In the genomic region with DNA sequence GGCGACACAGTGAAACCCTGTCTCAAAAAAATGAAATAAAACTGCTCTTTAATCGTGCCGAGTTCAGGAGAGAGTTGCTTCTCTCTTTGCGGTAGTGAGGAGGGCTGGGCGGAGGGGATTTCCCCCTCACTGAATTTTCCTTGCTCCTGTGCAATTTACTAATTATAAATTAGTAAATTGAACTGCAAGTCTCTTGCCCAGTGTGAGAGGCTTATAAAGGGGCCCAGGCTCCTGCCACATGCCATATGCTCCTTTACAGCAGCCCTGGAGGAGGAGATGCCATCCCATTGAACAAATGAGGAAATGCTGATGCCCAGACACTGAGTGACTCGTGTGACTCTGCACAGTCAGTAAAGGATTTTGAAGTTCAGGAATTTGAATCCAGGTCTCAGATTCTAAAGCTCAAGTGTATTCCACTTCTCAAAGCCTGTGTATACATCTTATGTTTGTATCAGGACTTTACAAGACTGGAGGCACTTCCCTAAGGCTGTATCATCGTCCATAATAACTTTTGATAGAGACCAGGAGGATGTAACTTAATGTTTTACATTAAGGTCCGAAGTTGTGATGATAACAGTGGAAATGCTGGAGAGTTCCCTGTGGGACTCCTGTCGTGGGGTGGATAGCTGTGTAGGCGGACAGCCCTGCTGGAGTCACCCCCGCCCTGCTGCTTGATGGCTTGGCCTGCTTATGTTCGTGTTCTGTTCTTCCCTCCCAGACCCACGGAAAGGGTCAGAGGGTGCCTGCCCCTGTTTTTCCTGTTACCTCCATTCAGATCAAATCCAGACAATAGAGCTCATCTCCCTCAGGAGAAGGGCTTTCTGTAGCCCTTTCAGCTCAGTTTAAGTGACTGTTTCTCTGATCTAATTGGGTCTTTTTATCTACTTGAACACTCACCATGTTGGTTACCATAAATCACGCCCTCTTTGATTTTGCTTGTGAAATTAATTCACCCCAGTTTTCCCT, we compare ENCODE assay signal across 14 cellular contexts. TPM values are rescaled to one million over a fixed set of nuclear protein-coding genes. Genes with fewer than 3 reads are reported as not detected.
DNase-seq lines count a peak whose midpoint lies in the region; ATAC-seq and TF ChIP-seq lines count a peak whose summit lies in the region.
"Had no signal": no experiment of that assay in that cellular context is flagged by ENCODE, and none has a peak within 500 bp of the region (broad histone marks: within the 10 kb centered on the region; RNA-seq: fewer than 3 reads in every experiment).

No MANE protein-coding gene starts in this region.

- no peak overlapping the region for H3K23ac ChIP-seq in neuronal stem cell (ENCODE audit: low read depth, low read length, poor library complexity)

- H2BK15ac ChIP-seq in neuronal stem cell (ENCODE audit: low read length) = no peak overlapping the region

- no peak for ATAC-seq in HG03520 (IDR thresholded peaks at IDR 0.05; ENCODE audit: unreplicated experiment)
- ATAC-seq: activated CD8-positive, alpha-beta T cell treated with anti-CD3 and anti-CD28 coated beads, Interleukin-2, amount 10 ng/mL, durations not matched to agents 7 days and 5 days; foreskin keratinocyte had no signal

- peaks cover 0 to 6% (median 0%) of the 10 kb centered on the region in 3 experiments for H3K27me3 ChIP-seq in neuronal stem cell (ENCODE audit: control insufficient read depth in 3 of 3, insufficient read depth in 3 of 3, low read depth in 1 of 3, low read length in 3 of 3)
- H3K27me3 ChIP-seq: adrenal gland, MG63, upper lobe of left lung had no signal

- H3K18ac ChIP-seq in neuronal stem cell (ENCODE audit: low read length) = no peak overlapping the region

- H3K9me3 ChIP-seq in neuronal stem cell (replicated peaks in 1 of 2; ENCODE audit: control insufficient read depth in 2 of 2, insufficient read depth in 1 of 2, low read depth in 1 of 2, low read length in 2 of 2) (no peaks in the 10 kb centered on the region), OCI-LY7 (ENCODE audit: low read length) (no peaks in the 10 kb centered on the region)
- H3K9me3 ChIP-seq: adrenal gland, MG63, upper lobe of left lung had no signal

- H3K14ac ChIP-seq in neuronal stem cell (ENCODE audit: low read length) = no peak overlapping the region

- no peaks in the 10 kb centered on the region for H4K20me1 ChIP-seq in OCI-LY7 (ENCODE audit: insufficient read depth, low read length)

- H2AK5ac ChIP-seq in neuronal stem cell (ENCODE audit: low read depth, low read length) = no peak overlapping the region

- H3K4me1 ChIP-seq in neuronal stem cell (ENCODE audit: control insufficient read depth in 2 of 2, insufficient read depth in 1 of 2, low read depth in 1 of 2, low read length in 2 of 2) = peaks cover 22 to 27% of the 10 kb centered on the region in 2 donors
- H3K4me1 ChIP-seq in OCI-LY7 (ENCODE audit: insufficient read depth, low read length, poor library complexity, severe bottlenecking) = no peaks in the 10 kb centered on the region
- H3K4me1 ChIP-seq: adrenal gland had no signal

- no peaks in the 10 kb centered on the region for H3K36me3 Mint-ChIP-seq in T-helper 1 cell treated with Interleukin-12 subunit alpha and Interleukin-12 subunit beta and Interleukin-4 antibody, amounts not matched to agents 30 μg/mL and 1 μg/mL, for 36 hours (ENCODE audit: low read depth)
- H3K36me3 Mint-ChIP-seq in activated T-helper 2 cell treated with anti-CD3 and anti-CD28 coated beads, Interferon-gamma antibody, Interleukin-2, Interleukin-4, amounts not matched to agents 10 μg/mL and 5 μg/mL and 100 μg/mL, durations not matched to agents 14 hours and 24 hours and 36 hours (ENCODE audit: low read depth) = no peaks in the 10 kb centered on the region

- H3K27me3 Mint-ChIP-seq in T-helper 1 cell treated with Interleukin-12 subunit alpha and Interleukin-12 subunit beta and Interleukin-4 antibody, amounts not matched to agents 30 μg/mL and 1 μg/mL, for 36 hours (ENCODE audit: low read depth) = peaks cover 9% of the 10 kb centered on the region
- H3K27me3 Mint-ChIP-seq in activated T-helper 2 cell treated with anti-CD3 and anti-CD28 coated beads, Interferon-gamma antibody, Interleukin-2, Interleukin-4, amounts not matched to agents 10 μg/mL and 5 μg/mL and 100 μg/mL, durations not matched to agents 14 hours and 24 hours and 36 hours (ENCODE audit: low read depth) = peaks cover 10% of the 10 kb centered on the region

- no peak for TF ChIP-seq CTCF in OCI-LY7 (conservative IDR thresholded peaks at IDR 0.05; ENCODE audit: low read length)

- no peaks in the 10 kb centered on the region for H3K9me2 ChIP-seq in OCI-LY7 (ENCODE audit: insufficient read depth, low read length)

- H4K8ac ChIP-seq in neuronal stem cell (ENCODE audit: low read depth, low read length) = no peak overlapping the region

- no peak overlapping the region for H3K27ac Mint-ChIP-seq in T-helper 1 cell treated with Interleukin-12 subunit alpha and Interleukin-12 subunit beta and Interleukin-4 antibody, amounts not matched to agents 30 μg/mL and 1 μg/mL, for 36 hours
- H3K27ac Mint-ChIP-seq in activated T-helper 2 cell treated with anti-CD3 and anti-CD28 coated beads, Interferon-gamma antibody, Interleukin-2, Interleukin-4, amounts not matched to agents 10 μg/mL and 5 μg/mL and 100 μg/mL, durations not matched to agents 14 hours and 24 hours and 36 hours = peak overlapping the region; percentile 52
- H3K27ac Mint-ChIP-seq: activated CD8-positive, alpha-beta T cell treated with anti-CD3 and anti-CD28 coated beads, Interleukin-2, amount 10 ng/mL, durations not matched to agents 7 days and 5 days had no signal

- H3K4me3 Mint-ChIP-seq in T-helper 1 cell treated with Interleukin-12 subunit alpha and Interleukin-12 subunit beta and Interleukin-4 antibody, amounts not matched to agents 30 μg/mL and 1 μg/mL, for 36 hours = peak overlapping the region; percentile 36
- no peak overlapping the region for H3K4me3 Mint-ChIP-seq in activated T-helper 2 cell treated with anti-CD3 and anti-CD28 coated beads, Interferon-gamma antibody, Interleukin-2, Interleukin-4, amounts not matched to agents 10 μg/mL and 5 μg/mL and 100 μg/mL, durations not matched to agents 14 hours and 24 hours and 36 hours (ENCODE audit: low read depth)
- H3K4me3 Mint-ChIP-seq: activated CD8-positive, alpha-beta T cell treated with anti-CD3 and anti-CD28 coated beads, Interleukin-2, amount 10 ng/mL, durations not matched to agents 7 days and 5 days had no signal

- H3K36me3 ChIP-seq in neuronal stem cell (replicated peaks in 1 of 2; ENCODE audit: control insufficient read depth in 2 of 2, insufficient read depth in 2 of 2, low read length in 2 of 2) (no peaks in the 10 kb centered on the region), OCI-LY7 (ENCODE audit: insufficient read depth, low read length) (no peaks in the 10 kb centered on the region)
- H3K36me3 ChIP-seq: adrenal gland, MG63, upper lobe of left lung had no signal

- no TSS peak for BruUV-seq in OCI-LY7 (replicated peaks; lab: Mats Ljungman, UMichigan)

- H3K4me2 ChIP-seq in neuronal stem cell (ENCODE audit: insufficient read depth, low read length, poor library complexity, severe bottlenecking) (peak overlapping the region; percentile 42), OCI-LY7 (ENCODE audit: low read length) (no peak overlapping the region)

- POLR2A ChIA-PET in OCI-LY7 (lab: Charles Lee) = interaction anchor here (1.1 kb wide), 1 partner anchor 11 kb away, joined by 4 read pairs; no protein-coding TSS in a partner anchor

- no peak overlapping the region for H3K4me3 ChIP-seq in neuronal stem cell (ENCODE audit: low read length in 2 of 2)
- H3K4me3 ChIP-seq in OCI-LY7 (ENCODE audit: low read depth, low read length, poor library complexity, severe bottlenecking) = no peak overlapping the region
- H3K4me3 ChIP-seq: adrenal gland, MG63, skin epidermis, upper lobe of left lung had no signal

- WGBS in neuronal stem cell (ENCODE audit: extremely low coverage in 2 of 2, insufficient read length in 2 of 2, insufficient replicate concordance in 1 of 2), 2 donors = no CpG with 5 or more reads among the region's 14 CpGs

- no peaks in the 10 kb centered on the region for H3K79me1 ChIP-seq in neuronal stem cell (ENCODE audit: low read depth, low read length)

- H2AFZ ChIP-seq in neuronal stem cell (ENCODE audit: low read length) (no peak overlapping the region), OCI-LY7 (ENCODE audit: low read length) (no peak overlapping the region)

- H3K9me3 Mint-ChIP-seq in T-helper 1 cell treated with Interleukin-12 subunit alpha and Interleukin-12 subunit beta and Interleukin-4 antibody, amounts not matched to agents 30 μg/mL and 1 μg/mL, for 36 hours = no peaks in the 10 kb centered on the region
- no peaks in the 10 kb centered on the region for H3K9me3 Mint-ChIP-seq in activated T-helper 2 cell treated with anti-CD3 and anti-CD28 coated beads, Interferon-gamma antibody, Interleukin-2, Interleukin-4, amounts not matched to agents 10 μg/mL and 5 μg/mL and 100 μg/mL, durations not matched to agents 14 hours and 24 hours and 36 hours

- H3K27ac ChIP-seq in neuronal stem cell (replicated peaks; ENCODE audit: low read length) (no peak overlapping the region), OCI-LY7 (ENCODE audit: low read depth, low read length, poor library complexity, severe bottlenecking) (no peak overlapping the region)
- H3K27ac ChIP-seq: adrenal gland, foreskin keratinocyte, skin epidermis, upper lobe of left lung had no signal

- CTCF ChIA-PET in OCI-LY7 (lab: Charles Lee; ENCODE audit: unreplicated experiment) = no interaction called here

- no peak overlapping the region for H2BK120ac ChIP-seq in neuronal stem cell (ENCODE audit: low read depth, low read length)

- no peaks in the 10 kb centered on the region for H3K79me2 ChIP-seq in OCI-LY7 (ENCODE audit: insufficient read depth, low read depth, low read length)

- no peak overlapping the region for H3K4ac ChIP-seq in neuronal stem cell (ENCODE audit: low read length)

- H4K91ac ChIP-seq in neuronal stem cell (ENCODE audit: low read depth, low read length, poor library complexity) = no peak overlapping the region

- intact Hi-C loops in activated T-helper 2 cell treated with anti-CD3 and anti-CD28 coated beads, Interferon-gamma antibody, Interleukin-2, Interleukin-4, amounts not matched to agents 10 μg/mL and 5 μg/mL and 100 μg/mL, durations not matched to agents 14 hours and 24 hours and 36 hours (cut with micrococcal nuclease) = loop anchor here (1.0 to 2.0 kb wide), 2 partner anchors 13 to 41 kb away; no protein-coding TSS in a partner anchor
- intact Hi-C loops in OCI-LY7 (cut with micrococcal nuclease; ENCODE audit: unreplicated experiment) = no loop called here

- DNase-seq in T-helper 1 cell (no peak), NCI-H1694 (lab: John Stamatoyannopoulos, UW) (peak; percentile 26), neuronal stem cell (ENCODE audit: low spot score) (no peak), OCI-LY7 (ENCODE audit: low spot score) (no peak)
- DNase-seq in activated T-helper 2 cell treated with anti-CD3 and anti-CD28 coated beads, Interferon-gamma antibody, Interleukin-2, Interleukin-4, amounts not matched to agents 10 μg/mL and 5 μg/mL and 100 μg/mL, durations not matched to agents 14 hours and 24 hours and 36 hours (ENCODE audit: low spot score) = no peak
- no peak for DNase-seq in activated effector memory CD4-positive, alpha-beta T cell treated with Interleukin-2 at 50 U/mL for 16 hours
- DNase-seq: activated CD8-positive, alpha-beta T cell treated with anti-CD3 and anti-CD28 coated beads, Interleukin-2, amount 10 ng/mL, durations not matched to agents 7 days and 5 days; adrenal gland; foreskin keratinocyte; MG63 had no signal

- H3K4me1 Mint-ChIP-seq in T-helper 1 cell treated with Interleukin-12 subunit alpha and Interleukin-12 subunit beta and Interleukin-4 antibody, amounts not matched to agents 30 μg/mL and 1 μg/mL, for 36 hours (ENCODE audit: low read depth) = peaks cover 14% of the 10 kb centered on the region
- peaks cover 8% of the 10 kb centered on the region for H3K4me1 Mint-ChIP-seq in activated T-helper 2 cell treated with anti-CD3 and anti-CD28 coated beads, Interferon-gamma antibody, Interleukin-2, Interleukin-4, amounts not matched to agents 10 μg/mL and 5 μg/mL and 100 μg/mL, durations not matched to agents 14 hours and 24 hours and 36 hours (ENCODE audit: low read depth)

- no peak overlapping the region for H3K9ac ChIP-seq in neuronal stem cell (ENCODE audit: low read depth, low read length, poor library complexity)

- no peak overlapping the region for H2BK12ac ChIP-seq in neuronal stem cell (ENCODE audit: low read length)

- H2BK5ac ChIP-seq in neuronal stem cell (ENCODE audit: low read length) = no peak overlapping the region

RNA-seq across cellular contexts. Expression of a gene that starts 13.9 kb away (rescaled TPM):
- total RNA-seq in activated T-helper 2 cell treated with anti-CD3 and anti-CD28 coated beads, Interferon-gamma antibody, Interleukin-2, Interleukin-4, amounts not matched to agents 10 μg/mL and 5 μg/mL and 100 μg/mL, durations not matched to agents 14 hours and 24 hours and 36 hours = 2.3 and 2.8 TPM in 2 replicates
- 11.8 TPM for polyA plus RNA-seq in neuronal stem cell (2013, experiment 1 of 2)
- 11.2 TPM for polyA plus RNA-seq in neuronal stem cell (2013, experiment 2 of 2)
- 3.2 and 3.8 TPM in 2 replicates for total RNA-seq in OCI-LY7 (2014; rRNA removed; shearing (Covaris generic))
- total RNA-seq in OCI-LY7 (2022) = 2.8 and 8.0 TPM in 2 replicates
- total RNA-seq: foreskin keratinocyte had no signal
